Comparison of ENCODE assay signal across 20 cellular contexts in the genomic region with DNA sequence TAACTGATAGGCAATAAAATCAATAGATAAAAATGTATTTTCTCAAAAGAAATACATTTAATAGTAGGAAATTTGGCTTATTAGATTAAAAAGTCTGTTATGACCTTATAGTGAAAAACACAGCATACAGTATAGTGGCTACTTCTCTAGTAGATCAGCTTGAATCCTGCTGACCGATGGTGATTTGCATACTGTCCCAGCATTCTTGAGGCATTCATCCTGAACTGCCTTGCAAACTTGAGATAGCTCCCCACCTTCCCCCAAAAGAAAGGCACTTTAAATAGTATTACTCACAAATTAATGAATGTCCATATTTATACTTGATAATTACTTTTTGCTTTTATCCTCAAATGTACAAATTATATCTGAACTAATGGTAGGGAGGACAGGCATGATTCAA. TPM values are rescaled to one million over a fixed set of nuclear protein-coding genes. Genes with fewer than 3 reads are reported as not detected.
A peak's percentile ranks its signal among the peaks of the same experiment; 100 is the strongest.
DNase-seq lines count a peak whose midpoint lies in the region; ATAC-seq and TF ChIP-seq lines count a peak whose summit lies in the region.
"Had no signal": no experiment of that assay in that cellular context is flagged by ENCODE, and none has a peak within 500 bp of the region (broad histone marks: within the 10 kb centered on the region; RNA-seq: fewer than 3 reads in every experiment).

No MANE protein-coding gene starts in this region.

- peaks cover 10% of the 10 kb centered on the region for H4K20me1 ChIP-seq in Loucy (ENCODE audit: insufficient read depth, low read length, poor library complexity, severe bottlenecking)

- DNase-seq in foreskin keratinocyte: no peak
- DNase-seq in kidney tubule cell (ENCODE audit: low spot score): peak; percentile 45
- DNase-seq in glomerular visceral epithelial cell (ENCODE audit: extremely low spot score): no peak
- no peak for DNase-seq in AG08395 (ENCODE audit: low spot score)
- DNase-seq in stimulated activated CD4-positive, alpha-beta T cell treated with anti-CD3 and anti-CD28 coated beads, Interleukin-1b, Interleukin-23, amount 100 ng/mL, for 48 hours: no peak
- DNase-seq: BE2C; C1 segment of cervical spinal cord; CD4-positive, CD25-positive, alpha-beta regulatory T cell; CD8-positive, alpha-beta memory T cell; COR-L47; DMS 273 treated with DMSO at 0.1 percent for 48 hours; DMS53; DND-41; EL; HCEC 1CT had no signal

- H3K9me2 ChIP-seq in Loucy (replicated peaks; ENCODE audit: low read depth, low read length): no peaks in the 10 kb centered on the region

- H3K27ac ChIP-seq in foreskin keratinocyte: peak overlapping the region; percentile 26

- no peak overlapping the region for H3K4me3 ChIP-seq in Loucy (ENCODE audit: low read length, poor library complexity, severe bottlenecking)
- H3K4me3 ChIP-seq: GM12878 had no signal

- H3K4me1 ChIP-seq in Loucy (ENCODE audit: insufficient read depth, low read length, poor library complexity, severe bottlenecking): peaks cover 40% of the 10 kb centered on the region
- peaks cover 26% of the 10 kb centered on the region for H3K4me1 ChIP-seq in foreskin keratinocyte
- H3K4me1 ChIP-seq: BE2C had no signal

- peaks cover 5% of the 10 kb centered on the region; the same call in 1 of the 2 replicates for H3K9me3 ChIP-seq in Loucy (ENCODE audit: insufficient read depth, low read depth, low read length)
- H3K9me3 ChIP-seq: BE2C had no signal

- H3K4me2 ChIP-seq in Loucy (ENCODE audit: low read depth, low read length, poor library complexity, severe bottlenecking): peak overlapping the region; percentile 32

- no peaks in the 10 kb centered on the region for H3F3A ChIP-seq in Loucy (ENCODE audit: low read depth)

- TF ChIP-seq CTCF in Loucy (conservative IDR thresholded peaks at IDR 0.05; ENCODE audit: low read length): no peak
- no peak for TF ChIP-seq CTCF in foreskin keratinocyte (conservative IDR thresholded peaks at IDR 0.05)

- no peaks in the 10 kb centered on the region; the same call in 1 of the 2 replicates for H3K36me3 ChIP-seq in Loucy (ENCODE audit: insufficient read depth, low read length)
- H3K36me3 ChIP-seq: BE2C had no signal

- H2AFZ ChIP-seq in Loucy (ENCODE audit: low read length): no peak overlapping the region

- ATAC-seq in foreskin keratinocyte: no peak
- ATAC-seq: GM12878 had no signal

- H3K79me2 ChIP-seq in Loucy (ENCODE audit: insufficient read depth, low read length): peaks cover 41% of the 10 kb centered on the region

- no peaks in the 10 kb centered on the region for H3K27me3 ChIP-seq in Loucy (ENCODE audit: insufficient read depth, low read length, poor library complexity, severe bottlenecking)
- no peaks in the 10 kb centered on the region for H3K27me3 ChIP-seq in foreskin keratinocyte

- no peak overlapping the region for H3K9ac ChIP-seq in Loucy (ENCODE audit: low read depth, low read length, poor library complexity, severe bottlenecking)

RNA-seq across cellular contexts. Expression of a gene that starts 6.7 kb away (rescaled TPM):
- total RNA-seq in foreskin keratinocyte: 50.7 and 56.4 TPM in 2 replicates
- polyA plus RNA-seq in foreskin keratinocyte: 28.2 and 37.7 TPM in 2 replicates

RNA-seq across cellular contexts. Expression of a gene that starts 42.6 kb away (rescaled TPM):
- total RNA-seq in foreskin keratinocyte: not detected in 2 replicates
- not detected in 2 replicates for polyA plus RNA-seq in foreskin keratinocyte
- total RNA-seq: A172; CD4-positive, CD25-positive, alpha-beta regulatory T cell; CD8-positive, alpha-beta memory T cell; G401; GM12878; HT-29 had no signal
- polyA plus RNA-seq: CD4-positive, CD25-positive, alpha-beta regulatory T cell; CD8-positive, alpha-beta memory T cell had no signal
